In genomic region chr16:87368029-87368765, GRCh38 we compare ENCODE assay signal across 18 cellular contexts. TPM values are rescaled to one million over a fixed set of nuclear protein-coding genes. Genes with fewer than 3 reads are reported as not detected.
A peak's percentile ranks its signal among the peaks of the same experiment; 100 is the strongest.
DNase-seq lines count a peak whose midpoint lies in the region; ATAC-seq, FAIRE-seq and TF ChIP-seq lines count a peak whose summit lies in the region.
"Had no signal": no experiment of that assay in that cellular context is flagged by ENCODE, and none has a peak within 500 bp of the region (broad histone marks: within the 10 kb centered on the region; RNA-seq: fewer than 3 reads in every experiment).

No MANE protein-coding gene starts in this region.

- no peaks in the 10 kb centered on the region for H3K9me1 ChIP-seq in endothelial cell of umbilical vein (replicated peaks; ENCODE audit: control insufficient read depth, extremely low read depth, insufficient read depth, low read length)

- ATAC-seq in activated CD4-positive, alpha-beta T cell treated with anti-CD3 and anti-CD28 coated beads for 36 hours: no peak
- ATAC-seq in HG03135 (IDR thresholded peaks at IDR 0.05; ENCODE audit: unreplicated experiment): no peak

- H3K9me3 ChIP-seq in endothelial cell of umbilical vein (replicated peaks; ENCODE audit: control insufficient read depth, insufficient read depth, low read length) (no peaks in the 10 kb centered on the region), skeletal muscle tissue (ENCODE audit: control insufficient read depth in 3 of 3, low read length in 3 of 3) (no peaks in the 10 kb centered on the region), prostate gland (no peaks in the 10 kb centered on the region)
- H3K9me3 ChIP-seq: testis had no signal

- H3K4me3 ChIP-seq in endothelial cell of umbilical vein (replicated peaks in 1 of 3; ENCODE audit: insufficient read depth in 1 of 3, low read depth in 1 of 3, low read length in 3 of 3) (no peak overlapping the region), skeletal muscle tissue (ENCODE audit: low read length in 3 of 3) (no peak overlapping the region), prostate gland (no peak overlapping the region)
- H3K4me3 ChIP-seq: hepatocyte, testis had no signal

- no peak overlapping the region for H2AFZ ChIP-seq in endothelial cell of umbilical vein (ENCODE audit: low read depth, low read length)
- H2AFZ ChIP-seq: hepatocyte had no signal

- peaks cover 47% of the 10 kb centered on the region for H3K79me2 ChIP-seq in endothelial cell of umbilical vein (ENCODE audit: control insufficient read depth, insufficient read depth, low read length)

- dilution Hi-C loops in endothelial cell of umbilical vein (cut with MboI; ENCODE audit: extremely low pct_ligation_motif_present, low sequenced_read_pairs): no loop called here

- FAIRE-seq in endothelial cell of umbilical vein (lab: Jason Lieb, UNC): peak; percentile 70

- peaks cover 46% of the 10 kb centered on the region for H3K4me1 Mint-ChIP-seq in activated CD4-positive, alpha-beta T cell treated with anti-CD3 and anti-CD28 coated beads for 36 hours

- TF ChIP-seq CTCF in endothelial cell of umbilical vein (IDR thresholded peaks at IDR 0.05; ENCODE audit: extremely low read depth in 1 of 2, insufficient read depth in 1 of 2, low read depth in 1 of 2, low read length in 2 of 2) (no peak), prostate gland (IDR thresholded peaks at IDR 0.05) (no peak)

- H3K4me2 ChIP-seq in endothelial cell of umbilical vein (ENCODE audit: insufficient read depth, low read length): no peak overlapping the region
- H3K4me2 ChIP-seq: hepatocyte had no signal

- H3K9ac ChIP-seq in endothelial cell of umbilical vein (replicated peaks; ENCODE audit: extremely low read depth, insufficient read depth, low read length): no peak overlapping the region
- peak overlapping the region in 1 of 3 donors; percentile 3 for H3K9ac ChIP-seq in skeletal muscle tissue (ENCODE audit: low read depth in 1 of 3, low read length in 3 of 3)

- POLR2A ChIA-PET in activated CD4-positive, alpha-beta T cell treated with anti-CD3 and anti-CD28 coated beads for 36 hours (lab: Charles Lee): no interaction called here
- POLR2A ChIA-PET in endothelial cell of umbilical vein (lab: Charles Lee): no interaction called here

- no peaks in the 10 kb centered on the region for H4K20me1 ChIP-seq in endothelial cell of umbilical vein (replicated peaks; ENCODE audit: control insufficient read depth, extremely low read depth, insufficient read depth, low read length)

- H3K27me3 Mint-ChIP-seq in activated CD4-positive, alpha-beta T cell treated with anti-CD3 and anti-CD28 coated beads for 36 hours: no peaks in the 10 kb centered on the region

- no peak for DNase-seq in activated CD4-positive, alpha-beta T cell treated with anti-CD3 and anti-CD28 coated beads for 36 hours
- DNase-seq in activated CD4-positive, alpha-beta T cell treated with anti-CD3 and anti-CD28 coated beads, Interleukin-2, amount 50 U/mL, for 4 hours: no peak
- DNase-seq in SIG-M5 (lab: John Stamatoyannopoulos, UW): peak; percentile 48
- DNase-seq in endothelial cell of umbilical vein (ENCODE audit: low read depth, low spot score): peak; percentile 73
- no peak for DNase-seq in medulla oblongata (ENCODE audit: extremely low spot score)
- DNase-seq in prostate gland (ENCODE audit: low spot score): no peak
- DNase-seq: activated CD4-positive, alpha-beta T cell treated with anti-CD3 and anti-CD28 coated beads, Interleukin-2, amount 50 U/mL, for 1 hour; activated naive CD4-positive, alpha-beta T cell treated with anti-CD3 and anti-CD28 coated beads for 36 hours; Calu3; caudate nucleus; IMR-90; NCI-H146; testis had no signal

- H3K36me3 ChIP-seq in endothelial cell of umbilical vein (ENCODE audit: control insufficient read depth in 2 of 2, extremely low read depth in 1 of 2, insufficient read depth in 2 of 2, low read length in 2 of 2) (no peaks in the 10 kb centered on the region), skeletal muscle tissue (ENCODE audit: control insufficient read depth in 3 of 3, insufficient read depth in 3 of 3, low read length in 3 of 3) (peaks cover 0 to 9% (median 2%) of the 10 kb centered on the region in 3 donors), prostate gland (no peaks in the 10 kb centered on the region)

- no peaks in the 10 kb centered on the region for H3K9me3 Mint-ChIP-seq in activated CD4-positive, alpha-beta T cell treated with anti-CD3 and anti-CD28 coated beads for 36 hours (ENCODE audit: low read depth)
- H3K9me3 Mint-ChIP-seq: activated naive CD4-positive, alpha-beta T cell treated with anti-CD3 and anti-CD28 coated beads for 36 hours; nephron had no signal

- TF ChIP-seq POLR2A in endothelial cell of umbilical vein (IDR thresholded peaks at IDR 0.05; ENCODE audit: low read depth, low read length) (no peak), prostate gland (IDR thresholded peaks at IDR 0.05) (no peak)

- CTCF ChIA-PET in activated CD4-positive, alpha-beta T cell treated with anti-CD3 and anti-CD28 coated beads for 36 hours (lab: Charles Lee): no interaction called here
- CTCF ChIA-PET in endothelial cell of umbilical vein (lab: Charles Lee): no interaction called here

- H3K36me3 Mint-ChIP-seq in activated CD4-positive, alpha-beta T cell treated with anti-CD3 and anti-CD28 coated beads for 36 hours (ENCODE audit: low read depth): peaks cover 11% of the 10 kb centered on the region

- BruUV-seq in endothelial cell of umbilical vein (replicated peaks; lab: Mats Ljungman, UMichigan): no TSS peak

- H3K27ac ChIP-seq in endothelial cell of umbilical vein (ENCODE audit: insufficient read depth, low read depth, low read length) (no peak overlapping the region), skeletal muscle tissue (ENCODE audit: low read depth, low read length) (peak overlapping the region; percentile 40), prostate gland (no peak overlapping the region)
- H3K27ac ChIP-seq: 22Rv1, hepatocyte, testis had no signal

- H3K27me3 ChIP-seq in endothelial cell of umbilical vein (ENCODE audit: control insufficient read depth in 2 of 2, insufficient read depth in 2 of 2, low read length in 2 of 2): no peaks in the 10 kb centered on the region
- H3K27me3 ChIP-seq in skeletal muscle tissue (ENCODE audit: control insufficient read depth in 3 of 3, insufficient read depth in 3 of 3, low read length in 3 of 3): no peaks in the 10 kb centered on the region
- no peaks in the 10 kb centered on the region for H3K27me3 ChIP-seq in prostate gland (replicated peaks; ENCODE audit: insufficient read depth)
- H3K27me3 ChIP-seq: hepatocyte, testis had no signal

- no peak overlapping the region for H3K4me3 Mint-ChIP-seq in activated CD4-positive, alpha-beta T cell treated with anti-CD3 and anti-CD28 coated beads for 36 hours
- H3K4me3 Mint-ChIP-seq: activated naive CD4-positive, alpha-beta T cell treated with anti-CD3 and anti-CD28 coated beads for 36 hours; nephron had no signal

- 57% methylated on average over 5 of the region's 5 CpGs for WGBS in prostate gland

- peak overlapping the region; percentile 53 for H3K27ac Mint-ChIP-seq in activated CD4-positive, alpha-beta T cell treated with anti-CD3 and anti-CD28 coated beads for 36 hours
- H3K27ac Mint-ChIP-seq: activated naive CD4-positive, alpha-beta T cell treated with anti-CD3 and anti-CD28 coated beads for 36 hours; nephron had no signal

- H3K4me1 ChIP-seq in endothelial cell of umbilical vein (ENCODE audit: control insufficient read depth, extremely low read depth, insufficient read depth, low read length) (peaks cover 20% of the 10 kb centered on the region), skeletal muscle tissue (ENCODE audit: control insufficient read depth in 3 of 3, insufficient read depth in 3 of 3, low read length in 3 of 3) (peaks cover 57 to 58% (median 58%) of the 10 kb centered on the region in 3 donors), prostate gland (replicated peaks) (no peaks in the 10 kb centered on the region)

- intact Hi-C loops in activated CD4-positive, alpha-beta T cell treated with anti-CD3 and anti-CD28 coated beads for 36 hours (cut with DNase I, micrococcal nuclease): no loop called here
- intact Hi-C loops in endothelial cell of umbilical vein (cut with micrococcal nuclease): loop anchor here (5.0 kb wide), 1 partner anchor 36 kb away; no protein-coding TSS in a partner anchor
- intact Hi-C loops in prostate gland (cut with DNase I): no loop called here

RNA-seq across cellular contexts. Expression of gene FBXO31, which starts 15.4 kb away (rescaled TPM):
- total RNA-seq in activated CD4-positive, alpha-beta T cell treated with anti-CD3 and anti-CD28 coated beads for 36 hours: 10 to 100 TPM; 26.8 to 33.0 TPM
- total RNA-seq in endothelial cell of umbilical vein (28.7 and 31.8 TPM in 2 replicates), skeletal muscle tissue (26.6 TPM), prostate gland (10 to 100 TPM; 39.5 to 65.8 TPM)
- polyA plus RNA-seq in endothelial cell of umbilical vein: 17.1 and 19.1 TPM in 2 replicates
- 7.9 and 9.7 TPM in 2 replicates for polyA plus RNA-seq in endothelial cell of umbilical vein (2011; cell fraction: cytosol; rRNA removed)
- polyA plus RNA-seq in endothelial cell of umbilical vein (2011; cell fraction: nucleus; rRNA removed): 53.6 and 60.9 TPM in 2 replicates
- polyA plus RNA-seq in endothelial cell of umbilical vein (2012): 13.5 and 18.7 TPM in 2 replicates
- polyA minus RNA-seq in endothelial cell of umbilical vein: 21.7 and 24.5 TPM in 2 replicates
- polyA minus RNA-seq in endothelial cell of umbilical vein (2011; cell fraction: cytosol; rRNA and poly(A)+ RNA removed): 15.0 TPM
- polyA minus RNA-seq in endothelial cell of umbilical vein (2011; cell fraction: nucleus; rRNA and poly(A)+ RNA removed): 19.8 and 25.0 TPM in 2 replicates

RNA-seq across cellular contexts. Expression of gene MAP1LC3B, which starts 23.9 kb away (rescaled TPM):
- 10 to 100 TPM; 49.7 to 62.1 TPM for total RNA-seq in activated CD4-positive, alpha-beta T cell treated with anti-CD3 and anti-CD28 coated beads for 36 hours
- total RNA-seq in endothelial cell of umbilical vein (94.5 and 99.9 TPM in 2 replicates), skeletal muscle tissue (20.9 TPM), prostate gland (10 to 100 TPM; 41.9 to 51.8 TPM)
- polyA plus RNA-seq in endothelial cell of umbilical vein: 33.7 and 40.7 TPM in 2 replicates
- 46.7 and 58.4 TPM in 2 replicates for polyA plus RNA-seq in endothelial cell of umbilical vein (2011; cell fraction: cytosol; rRNA removed)
- polyA plus RNA-seq in endothelial cell of umbilical vein (2011; cell fraction: nucleus; rRNA removed): 32.9 and 37.4 TPM in 2 replicates
- polyA plus RNA-seq in endothelial cell of umbilical vein (2012): 157 and 161 TPM in 2 replicates
- 27.2 and 32.8 TPM in 2 replicates for polyA minus RNA-seq in endothelial cell of umbilical vein
- polyA minus RNA-seq in endothelial cell of umbilical vein (2011; cell fraction: cytosol; rRNA and poly(A)+ RNA removed): 27.1 TPM
- polyA minus RNA-seq in endothelial cell of umbilical vein (2011; cell fraction: nucleus; rRNA and poly(A)+ RNA removed): 27.2 and 31.7 TPM in 2 replicates

RNA-seq across cellular contexts. Expression of gene C16orf95, which starts 51.0 kb away (rescaled TPM):
- total RNA-seq in activated CD4-positive, alpha-beta T cell treated with anti-CD3 and anti-CD28 coated beads for 36 hours: 10 to 100 TPM in 1 of 2 experiments, 1 to 10 TPM in 1; 5.6 to 12.8 TPM
- 4.8 and 6.6 TPM in 2 replicates for total RNA-seq in endothelial cell of umbilical vein
- polyA plus RNA-seq in endothelial cell of umbilical vein: 4.0 and 6.1 TPM in 2 replicates
- 3.0 and 3.3 TPM in 2 replicates for polyA plus RNA-seq in endothelial cell of umbilical vein (2011; cell fraction: cytosol; rRNA removed)
- 2.1 and 2.8 TPM in 2 replicates for polyA plus RNA-seq in endothelial cell of umbilical vein (2011; cell fraction: nucleus; rRNA removed)
- polyA plus RNA-seq in endothelial cell of umbilical vein (2012): 2.3 and 7.3 TPM in 2 replicates
- polyA minus RNA-seq in endothelial cell of umbilical vein: 2.3 and 2.4 TPM in 2 replicates
- 2.4 TPM for polyA minus RNA-seq in endothelial cell of umbilical vein (2011; cell fraction: cytosol; rRNA and poly(A)+ RNA removed)
- 0.43 and 1.2 TPM in 2 replicates for polyA minus RNA-seq in endothelial cell of umbilical vein (2011; cell fraction: nucleus; rRNA and poly(A)+ RNA removed)
- 2.6 TPM for total RNA-seq in skeletal muscle tissue
- total RNA-seq in prostate gland: 1 to 10 TPM in 1 of 2 donors, under 1 TPM in 1; 0.91 to 8.0 TPM

Comparison
In these comparisons a context has a peak if more than half of its experiments do, and no peak if none do; other contexts are left out.
1. DNase-seq: peak in SIG-M5 (single experiment) and endothelial cell of umbilical vein (single experiment); none in activated CD4-positive, alpha-beta T cell treated with anti-CD3 and anti-CD28 coated beads for 36 hours (single experiment), activated CD4-positive, alpha-beta T cell treated with anti-CD3 and anti-CD28 coated beads, Interleukin-2, amount 50 U/mL, for 4 hours (0 of 2), medulla oblongata (single experiment) and prostate gland (single experiment).